ENCODE assay signal across 19 cellular contexts in genomic region chr2:113227698-113228097, GRCh38. TPM values are rescaled to one million over a fixed set of nuclear protein-coding genes. Genes with fewer than 3 reads are reported as not detected.
"Had no signal": no experiment of that assay in that cellular context is flagged by ENCODE, and none has a peak within 500 bp of the region (broad histone marks: within the 10 kb centered on the region; RNA-seq: fewer than 3 reads in every experiment).

No MANE protein-coding gene starts in this region.

- H3K4me3 ChIP-seq: coronary artery, mucosa of descending colon, pancreas, suprapubic skin, tibial nerve had no signal

- ATAC-seq: activated CD4-positive, CD25-positive, alpha-beta regulatory T cell treated with anti-CD3 and anti-CD28 coated beads, Interleukin-2, amount 50 U/mL, for 24 hours; activated T-cell treated with anti-CD3 and anti-CD28 coated beads, Interleukin-2, amount 50 U/mL, for 4 hours; left colon; mucosa of descending colon; pancreas; right cardiac atrium had no signal

- H3K27ac Mint-ChIP-seq: activated CD4-positive, alpha-beta T cell treated with anti-CD3 and anti-CD28 coated beads, Interleukin-2, amount 10 ng/mL, durations not matched to agents 7 days and 5 days; activated naive CD4-positive, alpha-beta T cell treated with anti-CD3 and anti-CD28 coated beads for 36 hours; endodermal cell; stimulated activated naive CD8-positive, alpha-beta T cell treated with anti-CD3 and anti-CD28 coated beads, Interleukin-15, Interleukin-2, amounts not matched to agents 100 ng/mL and 50 ng/mL, for 24 hours had no signal

- H3K9me3 Mint-ChIP-seq: activated CD4-positive, alpha-beta T cell treated with anti-CD3 and anti-CD28 coated beads, Interleukin-2, amount 10 ng/mL, durations not matched to agents 7 days and 5 days; activated naive CD4-positive, alpha-beta T cell treated with anti-CD3 and anti-CD28 coated beads for 36 hours; activated T-cell treated with anti-CD3 and anti-CD28 coated beads, Interleukin-2, amount 50 U/mL, for 4 hours; endodermal cell; stimulated activated naive CD8-positive, alpha-beta T cell treated with anti-CD3 and anti-CD28 coated beads, Interleukin-15, Interleukin-2, amounts not matched to agents 100 ng/mL and 50 ng/mL, for 24 hours had no signal

- H3K4me3 Mint-ChIP-seq: activated CD4-positive, alpha-beta T cell treated with anti-CD3 and anti-CD28 coated beads, Interleukin-2, amount 10 ng/mL, durations not matched to agents 7 days and 5 days; activated naive CD4-positive, alpha-beta T cell treated with anti-CD3 and anti-CD28 coated beads for 36 hours; activated T-cell treated with anti-CD3 and anti-CD28 coated beads, Interleukin-2, amount 50 U/mL, for 4 hours; endodermal cell; stimulated activated naive CD8-positive, alpha-beta T cell treated with anti-CD3 and anti-CD28 coated beads, Interleukin-15, Interleukin-2, amounts not matched to agents 100 ng/mL and 50 ng/mL, for 24 hours had no signal

- DNase-seq: activated CD4-positive, alpha-beta T cell treated with anti-CD3 and anti-CD28 coated beads, Interleukin-2, amount 10 ng/mL, durations not matched to agents 7 days and 5 days; activated CD8-positive, alpha-beta memory T cell treated with anti-CD3 and anti-CD28 coated beads, Interleukin-2, amount 50 U/mL, for 48 hours; activated naive CD4-positive, alpha-beta T cell treated with anti-CD3 and anti-CD28 coated beads for 36 hours; activated T-cell treated with anti-CD3 and anti-CD28 coated beads, Interleukin-2, amount 50 U/mL, for 4 hours; cerebellar nuclear complex; left colon; mucosa of descending colon; pancreas; right cardiac atrium; stimulated activated CD4-positive, alpha-beta T cell treated with anti-CD3 and anti-CD28 coated beads, Interleukin-12 subunit alpha, Interleukin-12 subunit beta, amount 100 ng/mL, for 4 hours; stimulated activated CD4-positive, alpha-beta T cell treated with anti-CD3 and anti-CD28 coated beads, Interleukin-4, amount 100 ng/mL, for 4 hours had no signal

- H3K27me3 Mint-ChIP-seq: stimulated activated naive CD8-positive, alpha-beta T cell treated with anti-CD3 and anti-CD28 coated beads, Interleukin-15, Interleukin-2, amounts not matched to agents 100 ng/mL and 50 ng/mL, for 24 hours had no signal

- H3K27ac ChIP-seq: coronary artery, pancreas, suprapubic skin, tibial nerve, VCaP had no signal

- H3K36me3 ChIP-seq: pancreas, suprapubic skin, tibial nerve had no signal

- H3K9me3 ChIP-seq: mucosa of descending colon, pancreas, suprapubic skin, tibial nerve had no signal

- H3K27me3 ChIP-seq: pancreas, suprapubic skin, tibial nerve had no signal

RNA-seq across cellular contexts. Expression of gene PAX8, which starts 51.0 kb away (rescaled TPM):
- total RNA-seq: skeletal muscle tissue had no signal
